ENCODE assay signal across 8 cellular contexts in genomic region chrX:135596495-135596894, GRCh38.
A peak's percentile ranks its signal among the peaks of the same experiment; 100 is the strongest.
DNase-seq lines count a peak whose midpoint lies in the region; ATAC-seq and TF ChIP-seq lines count a peak whose summit lies in the region.

No MANE protein-coding gene starts in this region.

- peaks cover 11% of the 10 kb centered on the region for H3K27me3 Mint-ChIP-seq in activated naive CD8-positive, alpha-beta T cell treated with anti-CD3 and anti-CD28 coated beads, Interleukin-2, amount 10 ng/mL, durations not matched to agents 7 days and 5 days

- no peaks in the 10 kb centered on the region for H3K4me1 Mint-ChIP-seq in activated naive CD8-positive, alpha-beta T cell treated with anti-CD3 and anti-CD28 coated beads, Interleukin-2, amount 10 ng/mL, durations not matched to agents 7 days and 5 days

- DNase-seq in GM03348 (ENCODE audit: low spot score) = peak; percentile 14
- DNase-seq in HuH-7 (ENCODE audit: low spot score) = peak; percentile 23
- peak; percentile 61 for DNase-seq in SK-N-DZ (ENCODE audit: low spot score)
- peak; percentile 49 for DNase-seq in activated naive CD8-positive, alpha-beta T cell treated with anti-CD3 and anti-CD28 coated beads, Interleukin-2, amount 10 ng/mL, durations not matched to agents 7 days and 5 days
- peak; percentile 5 for DNase-seq in inferior parietal cortex (ENCODE audit: extremely low spot score)
- peak; percentile 1 to 21 for DNase-seq in stimulated activated CD8-positive, alpha-beta memory T cell treated with anti-CD3 and anti-CD28 coated beads, Interleukin-15, amount 100 ng/mL, for 48 hours (ENCODE audit: low read depth in 2 of 2)

- no peak overlapping the region for H3K27ac Mint-ChIP-seq in activated naive CD8-positive, alpha-beta T cell treated with anti-CD3 and anti-CD28 coated beads, Interleukin-2, amount 10 ng/mL, durations not matched to agents 7 days and 5 days

- H3K4me3 Mint-ChIP-seq in activated naive CD8-positive, alpha-beta T cell treated with anti-CD3 and anti-CD28 coated beads, Interleukin-2, amount 10 ng/mL, durations not matched to agents 7 days and 5 days = no peak overlapping the region

- H3K36me3 Mint-ChIP-seq in activated naive CD8-positive, alpha-beta T cell treated with anti-CD3 and anti-CD28 coated beads, Interleukin-2, amount 10 ng/mL, durations not matched to agents 7 days and 5 days = no peaks in the 10 kb centered on the region

- TF ChIP-seq POLR2A in GM18505 (IDR thresholded peaks at IDR 0.05; ENCODE audit: borderline replicate concordance, extremely low read depth, insufficient read depth, insufficient read length) = no peak

- H3K9me3 Mint-ChIP-seq in activated naive CD8-positive, alpha-beta T cell treated with anti-CD3 and anti-CD28 coated beads, Interleukin-2, amount 10 ng/mL, durations not matched to agents 7 days and 5 days = no peaks in the 10 kb centered on the region

- POLR2A ChIA-PET in activated naive CD8-positive, alpha-beta T cell treated with anti-CD3 and anti-CD28 coated beads, Interleukin-2, amount 10 ng/mL, durations not matched to agents 7 days and 5 days (lab: Charles Lee) = no interaction called here

- peak; percentile 33 for ATAC-seq in activated naive CD8-positive, alpha-beta T cell treated with anti-CD3 and anti-CD28 coated beads, Interleukin-2, amount 10 ng/mL, durations not matched to agents 7 days and 5 days (ENCODE audit: low read depth)
- ATAC-seq in GM18505 (IDR thresholded peaks at IDR 0.05; ENCODE audit: unreplicated experiment) = no peak
- no peak for ATAC-seq in GM19452 (IDR thresholded peaks at IDR 0.05; ENCODE audit: unreplicated experiment)

Comparison
In these comparisons a context has a peak if more than half of its experiments do, and no peak if none do; other contexts are left out.
1. DNase-seq: peak in every context shown above with its lines; median percentile 61 in SK-N-DZ; 49 in activated naive CD8-positive, alpha-beta T cell treated with anti-CD3 and anti-CD28 coated beads, Interleukin-2, amount 10 ng/mL, durations not matched to agents 7 days and 5 days; 23 in HuH-7; 14 in GM03348; 11 in stimulated activated CD8-positive, alpha-beta memory T cell treated with anti-CD3 and anti-CD28 coated beads, Interleukin-15, amount 100 ng/mL, for 48 hours; 5 in inferior parietal cortex.